In the genomic region with DNA sequence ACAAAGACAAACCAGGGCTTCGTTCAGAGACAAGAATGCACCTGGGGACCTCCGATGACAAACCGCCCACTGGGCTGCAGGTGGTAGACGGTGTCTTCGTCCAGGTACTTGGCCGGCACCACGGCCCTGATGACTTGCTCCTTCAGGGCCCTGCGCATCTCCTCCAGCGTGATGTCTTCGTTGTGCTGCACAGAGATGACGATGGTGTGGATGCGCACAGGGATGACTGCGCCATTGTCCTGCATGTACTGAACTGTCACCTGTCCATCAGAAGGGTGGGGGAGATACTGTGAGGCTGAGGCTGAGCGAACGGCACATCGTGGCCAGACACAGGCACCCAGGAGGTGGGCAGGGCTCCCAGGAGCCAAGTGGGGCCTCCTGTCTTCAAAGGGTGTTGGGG, we compare ENCODE assay signal across 25 cellular contexts. TPM values are rescaled to one million over a fixed set of nuclear protein-coding genes. Genes with fewer than 3 reads are reported as not detected.
DNase-seq lines count a peak whose midpoint lies in the region; ATAC-seq and TF ChIP-seq lines count a peak whose summit lies in the region.
"Had no signal": no experiment of that assay in that cellular context is flagged by ENCODE, and none has a peak within 500 bp of the region (broad histone marks: within the 10 kb centered on the region; RNA-seq: fewer than 3 reads in every experiment).

No MANE protein-coding gene starts in this region.

- H3K9me3 ChIP-seq in right atrium auricular region (no peaks in the 10 kb centered on the region), heart right ventricle (no peaks in the 10 kb centered on the region)
- H3K9me3 ChIP-seq: BE2C, MG63 had no signal

- TF ChIP-seq CTCF in right atrium auricular region (IDR thresholded peaks at IDR 0.05) (no peak), heart right ventricle (IDR thresholded peaks at IDR 0.05) (no peak), osteocyte (IDR thresholded peaks at IDR 0.05) (no peak), MCF 10A (IDR thresholded peaks at IDR 0.05; ENCODE audit: unreplicated experiment) (no peak)

- H3K4me3 ChIP-seq in right atrium auricular region (no peak overlapping the region), heart right ventricle (no peak overlapping the region)
- H3K4me3 ChIP-seq: GM12878, GM23338, MG63 had no signal

- BruUV-seq in MCF 10A (replicated peaks; lab: Mats Ljungman, UMichigan): no TSS peak

- intact Hi-C loops in activated CD4-positive, alpha-beta memory T cell treated with anti-CD3 and anti-CD28 coated beads for 36 hours (cut with micrococcal nuclease): no loop called here
- intact Hi-C loops in heart right ventricle (cut with DNase I) (no loop called here), MCF 10A (cut with micrococcal nuclease) (no loop called here)

- H3K27ac ChIP-seq in right atrium auricular region: no peak overlapping the region
- no peak overlapping the region for H3K27ac ChIP-seq in heart right ventricle
- H3K27ac ChIP-seq: 22Rv1 had no signal

- H3K4me1 Mint-ChIP-seq in activated CD4-positive, alpha-beta memory T cell treated with anti-CD3 and anti-CD28 coated beads, Interleukin-2, amount 10 ng/mL, durations not matched to agents 7 days and 5 days: no peaks in the 10 kb centered on the region
- H3K4me1 Mint-ChIP-seq in activated CD4-positive, alpha-beta memory T cell treated with anti-CD3 and anti-CD28 coated beads for 36 hours (ENCODE audit: low read depth): no peaks in the 10 kb centered on the region
- H3K4me1 Mint-ChIP-seq in osteocyte (ENCODE audit: unreplicated experiment) (no peaks in the 10 kb centered on the region), MCF 10A (ENCODE audit: insufficient read depth, unreplicated experiment) (no peaks in the 10 kb centered on the region)
- H3K4me1 Mint-ChIP-seq: CD8-positive, alpha-beta memory T cell; GM23338 had no signal

- no peak overlapping the region for H3K4me3 Mint-ChIP-seq in activated CD4-positive, alpha-beta memory T cell treated with anti-CD3 and anti-CD28 coated beads, Interleukin-2, amount 10 ng/mL, durations not matched to agents 7 days and 5 days
- H3K4me3 Mint-ChIP-seq in activated CD4-positive, alpha-beta memory T cell treated with anti-CD3 and anti-CD28 coated beads for 36 hours: no peak overlapping the region
- no peak overlapping the region for H3K4me3 Mint-ChIP-seq in osteocyte (ENCODE audit: unreplicated experiment)
- no peak overlapping the region for H3K4me3 Mint-ChIP-seq in MCF 10A (ENCODE audit: unreplicated experiment)
- H3K4me3 Mint-ChIP-seq: CD14-positive monocyte; CD8-positive, alpha-beta memory T cell; GM23338; H9 had no signal

- no peak for ATAC-seq in heart right ventricle
- ATAC-seq: GM12878, GM23338 had no signal

- H3K36me3 Mint-ChIP-seq in activated CD4-positive, alpha-beta memory T cell treated with anti-CD3 and anti-CD28 coated beads, Interleukin-2, amount 10 ng/mL, durations not matched to agents 7 days and 5 days (ENCODE audit: low read depth): no peaks in the 10 kb centered on the region
- H3K36me3 Mint-ChIP-seq in activated CD4-positive, alpha-beta memory T cell treated with anti-CD3 and anti-CD28 coated beads for 36 hours: no peaks in the 10 kb centered on the region
- H3K36me3 Mint-ChIP-seq in osteocyte (ENCODE audit: unreplicated experiment) (no peaks in the 10 kb centered on the region), MCF 10A (ENCODE audit: insufficient read depth, unreplicated experiment) (no peaks in the 10 kb centered on the region)
- H3K36me3 Mint-ChIP-seq: CD14-positive monocyte; CD8-positive, alpha-beta memory T cell had no signal

- H3K27ac Mint-ChIP-seq in activated CD4-positive, alpha-beta memory T cell treated with anti-CD3 and anti-CD28 coated beads, Interleukin-2, amount 10 ng/mL, durations not matched to agents 7 days and 5 days: no peak overlapping the region
- H3K27ac Mint-ChIP-seq in activated CD4-positive, alpha-beta memory T cell treated with anti-CD3 and anti-CD28 coated beads for 36 hours: no peak overlapping the region
- H3K27ac Mint-ChIP-seq in osteocyte (ENCODE audit: unreplicated experiment) (no peak overlapping the region), MCF 10A (ENCODE audit: low read depth, unreplicated experiment) (no peak overlapping the region)
- H3K27ac Mint-ChIP-seq: CD14-positive monocyte, GM23338, H9 had no signal

- H3K36me3 ChIP-seq in right atrium auricular region (no peaks in the 10 kb centered on the region), heart right ventricle (no peaks in the 10 kb centered on the region)
- H3K36me3 ChIP-seq: BE2C, MG63 had no signal

- no peaks in the 10 kb centered on the region for H3K9me3 Mint-ChIP-seq in activated CD4-positive, alpha-beta memory T cell treated with anti-CD3 and anti-CD28 coated beads, Interleukin-2, amount 10 ng/mL, durations not matched to agents 7 days and 5 days
- H3K9me3 Mint-ChIP-seq in activated CD4-positive, alpha-beta memory T cell treated with anti-CD3 and anti-CD28 coated beads for 36 hours: no peaks in the 10 kb centered on the region
- no peaks in the 10 kb centered on the region for H3K9me3 Mint-ChIP-seq in osteocyte (ENCODE audit: unreplicated experiment)
- H3K9me3 Mint-ChIP-seq in MCF 10A (ENCODE audit: unreplicated experiment): no peaks in the 10 kb centered on the region
- H3K9me3 Mint-ChIP-seq: CD14-positive monocyte; CD8-positive, alpha-beta memory T cell; H9 had no signal

- CTCF ChIA-PET in activated CD4-positive, alpha-beta memory T cell treated with anti-CD3 and anti-CD28 coated beads, Interleukin-2, amount 10 ng/mL, durations not matched to agents 7 days and 5 days (lab: Charles Lee): interaction anchor here (0.6 kb wide), 1 partner anchor 225 kb away, joined by 4 read pairs; no protein-coding TSS in a partner anchor
- CTCF ChIA-PET in activated CD4-positive, alpha-beta memory T cell treated with anti-CD3 and anti-CD28 coated beads for 36 hours (lab: Charles Lee): no interaction called here
- CTCF ChIA-PET in MCF 10A (lab: Yijun Ruan, JAX): interaction anchor here (0.6 to 3.1 kb wide), 2 partner anchors 16 to 132 kb away, joined by 3 to 12 read pairs; no protein-coding TSS in a partner anchor

- peaks cover 0 to 15% of the 10 kb centered on the region in 2 donors for H3K4me1 ChIP-seq in right atrium auricular region
- peaks cover 0 to 14% (median 4%) of the 10 kb centered on the region in 9 donors for H3K4me1 ChIP-seq in heart right ventricle
- H3K4me1 ChIP-seq: BE2C had no signal

- POLR2A ChIA-PET in activated CD4-positive, alpha-beta memory T cell treated with anti-CD3 and anti-CD28 coated beads, Interleukin-2, amount 10 ng/mL, durations not matched to agents 7 days and 5 days (lab: Charles Lee): no interaction called here
- POLR2A ChIA-PET in activated CD4-positive, alpha-beta memory T cell treated with anti-CD3 and anti-CD28 coated beads for 36 hours (lab: Charles Lee): no interaction called here
- POLR2A ChIA-PET in MCF 10A (lab: Yijun Ruan, JAX): no interaction called here

- 95 to 96% methylated on average over 16 of the region's 16 CpGs for WGBS in heart right ventricle, 2 donors

- peak; percentile 9 for DNase-seq in activated CD4-positive, alpha-beta memory T cell treated with anti-CD3 and anti-CD28 coated beads, Interleukin-2, amount 10 ng/mL, durations not matched to agents 7 days and 5 days
- no peak for DNase-seq in activated CD4-positive, alpha-beta memory T cell treated with anti-CD3 and anti-CD28 coated beads for 36 hours
- peak; percentile 32 for DNase-seq in right atrium auricular region (ENCODE audit: low spot score)
- no peak for DNase-seq in heart right ventricle
- DNase-seq in osteocyte (ENCODE audit: extremely low spot score, unreplicated experiment): peak; percentile 64
- no peak for DNase-seq in globus pallidus (ENCODE audit: low spot score)
- no peak for DNase-seq in MCF 10A (ENCODE audit: unreplicated experiment)
- DNase-seq: BE2C; CD8-positive, alpha-beta memory T cell; DMS 273 treated with DMSO at 0.1 percent for 48 hours; DMS79; EL; GDM1; H9; KBM-7; MG63; NCI-H2029; NCI-H446; NCI-H524 treated with DMSO at 0.1 percent for 48 hours; NCI-H774 had no signal

- H3K27me3 Mint-ChIP-seq in activated CD4-positive, alpha-beta memory T cell treated with anti-CD3 and anti-CD28 coated beads, Interleukin-2, amount 10 ng/mL, durations not matched to agents 7 days and 5 days: no peaks in the 10 kb centered on the region
- no peaks in the 10 kb centered on the region for H3K27me3 Mint-ChIP-seq in activated CD4-positive, alpha-beta memory T cell treated with anti-CD3 and anti-CD28 coated beads for 36 hours
- H3K27me3 Mint-ChIP-seq in osteocyte (ENCODE audit: unreplicated experiment): peaks cover 7% of the 10 kb centered on the region
- no peaks in the 10 kb centered on the region for H3K27me3 Mint-ChIP-seq in MCF 10A (ENCODE audit: insufficient read depth, unreplicated experiment)

- H3K27me3 ChIP-seq in right atrium auricular region (no peaks in the 10 kb centered on the region), heart right ventricle (no peaks in the 10 kb centered on the region)
- H3K27me3 ChIP-seq: BE2C, MG63 had no signal

RNA-seq across cellular contexts. Expression of a gene that starts 13.1 kb away (rescaled TPM):
- total RNA-seq in activated CD4-positive, alpha-beta memory T cell treated with anti-CD3 and anti-CD28 coated beads, Interleukin-2, amount 10 ng/mL, durations not matched to agents 7 days and 5 days: not detected
- not detected for total RNA-seq in activated CD4-positive, alpha-beta memory T cell treated with anti-CD3 and anti-CD28 coated beads for 36 hours
- total RNA-seq in right atrium auricular region: not detected
- total RNA-seq in heart right ventricle: 1 to 10 TPM in 1 of 10 donors, under 1 TPM in 4, not detected in 5; 0.11 to 1.8 (median 0.26) TPM
- not detected for polyA plus RNA-seq in heart right ventricle
- total RNA-seq in osteocyte: not detected in 2 replicates
- 0.26 TPM in 1 of 2 replicates, not detected in the other for total RNA-seq in MCF 10A (2022)
- total RNA-seq: CD8-positive, alpha-beta memory T cell; LHCN-M2 had no signal
- polyA plus RNA-seq: CD14-positive monocyte; CD8-positive, alpha-beta memory T cell; GM12878 had no signal

Comparison
In these comparisons a context has a peak if more than half of its experiments do, and no peak if none do; other contexts are left out.
1. DNase-seq: peak in activated CD4-positive, alpha-beta memory T cell treated with anti-CD3 and anti-CD28 coated beads, Interleukin-2, amount 10 ng/mL, durations not matched to agents 7 days and 5 days (single experiment), right atrium auricular region (single experiment) and osteocyte (single experiment); none in activated CD4-positive, alpha-beta memory T cell treated with anti-CD3 and anti-CD28 coated beads for 36 hours (single experiment), heart right ventricle (0 of 2), globus pallidus (single experiment) and MCF 10A (single experiment).